8 cellular contexts compared by ENCODE assay signal in genomic region chr19:55487884-55488687, GRCh38. TPM values are rescaled to one million over a fixed set of nuclear protein-coding genes. Genes with fewer than 3 reads are reported as not detected.
A peak's percentile ranks its signal among the peaks of the same experiment; 100 is the strongest.
DNase-seq lines count a peak whose midpoint lies in the region; ATAC-seq and TF ChIP-seq lines count a peak whose summit lies in the region.

SSC5D (plus strand) TSS chr19:55488436; CDS start chr19:55488590, 154 bp downstream.

- peak within 1 kb of the TSS; percentile 24 for H3K4me3 Mint-ChIP-seq in activated CD4-positive, alpha-beta T cell treated with anti-CD3 and anti-CD28 coated beads, Interleukin-2, amount 10 ng/mL, durations not matched to agents 24 days and 14 days
- H3K4me3 Mint-ChIP-seq in activated naive CD8-positive, alpha-beta T cell treated with anti-CD3 and anti-CD28 coated beads, Interleukin-2, amount 50 U/mL, for 24 hours: peak within 1 kb of the TSS; percentile 65

- DNase-seq in activated CD4-positive, alpha-beta T cell treated with anti-CD3 and anti-CD28 coated beads, Interleukin-2, amount 10 ng/mL, durations not matched to agents 24 days and 14 days: no peak
- no peak for DNase-seq in activated CD4-positive, alpha-beta T cell treated with anti-CD3 and anti-CD28 coated beads, Interleukin-2, amount 50 U/mL, for 48 hours
- DNase-seq in activated naive CD8-positive, alpha-beta T cell treated with anti-CD3 and anti-CD28 coated beads, Interleukin-2, amount 50 U/mL, for 24 hours: no peak
- peak; percentile 52 for DNase-seq in iPS-NIHi7 (ENCODE audit: extremely low spot score)
- peak in 1 of 2 donors; percentile 81 for DNase-seq in suprapubic skin (ENCODE audit: low spot score in 2 of 2)
- no peak for DNase-seq in NCI-H1694 treated with DMSO at 0.1 percent for 48 hours (lab: John Stamatoyannopoulos, UW)
- no peak for DNase-seq in GM13977 (ENCODE audit: low spot score)

- H3K27ac Mint-ChIP-seq in activated CD4-positive, alpha-beta T cell treated with anti-CD3 and anti-CD28 coated beads, Interleukin-2, amount 10 ng/mL, durations not matched to agents 24 days and 14 days: peak within 1 kb of the TSS; percentile 74
- H3K27ac Mint-ChIP-seq in activated naive CD8-positive, alpha-beta T cell treated with anti-CD3 and anti-CD28 coated beads, Interleukin-2, amount 50 U/mL, for 24 hours: peak within 1 kb of the TSS; percentile 80

- peaks cover 3% of the 10 kb centered on the region for H3K36me3 Mint-ChIP-seq in activated CD4-positive, alpha-beta T cell treated with anti-CD3 and anti-CD28 coated beads, Interleukin-2, amount 10 ng/mL, durations not matched to agents 24 days and 14 days (ENCODE audit: low read depth)
- H3K36me3 Mint-ChIP-seq in activated naive CD8-positive, alpha-beta T cell treated with anti-CD3 and anti-CD28 coated beads, Interleukin-2, amount 50 U/mL, for 24 hours (ENCODE audit: low read depth): no peaks in the 10 kb centered on the region

- TF ChIP-seq EP300 in suprapubic skin (IDR thresholded peaks at IDR 0.05): no peak

- WGBS in suprapubic skin: 11% methylated on average over 8 of the region's 22 CpGs

- H3K4me1 ChIP-seq in suprapubic skin: peaks cover 71% of the 10 kb centered on the region

- TF ChIP-seq CTCF in suprapubic skin (IDR thresholded peaks at IDR 0.05) (no peak), GM13977 (IDR thresholded peaks at IDR 0.05; ENCODE audit: extremely low read depth, insufficient read depth, missing control alignments) (no peak)

- TF ChIP-seq POLR2A in suprapubic skin (IDR thresholded peaks at IDR 0.05): no peak

- intact Hi-C loops in activated CD4-positive, alpha-beta T cell treated with anti-CD3 and anti-CD28 coated beads, Interleukin-2, amount 10 ng/mL, durations not matched to agents 24 days and 14 days (cut with micrococcal nuclease): no loop called here

- peaks cover 5% of the 10 kb centered on the region for H3K27me3 ChIP-seq in suprapubic skin

- H3K4me3 ChIP-seq in suprapubic skin: peak within 1 kb of the TSS; percentile 10

- H3K27ac ChIP-seq in suprapubic skin: peak within 1 kb of the TSS; percentile 83

- H3K9me3 Mint-ChIP-seq in activated CD4-positive, alpha-beta T cell treated with anti-CD3 and anti-CD28 coated beads, Interleukin-2, amount 10 ng/mL, durations not matched to agents 24 days and 14 days: no peaks in the 10 kb centered on the region
- no peaks in the 10 kb centered on the region for H3K9me3 Mint-ChIP-seq in activated naive CD8-positive, alpha-beta T cell treated with anti-CD3 and anti-CD28 coated beads, Interleukin-2, amount 50 U/mL, for 24 hours

- H3K27me3 Mint-ChIP-seq in activated CD4-positive, alpha-beta T cell treated with anti-CD3 and anti-CD28 coated beads, Interleukin-2, amount 10 ng/mL, durations not matched to agents 24 days and 14 days: peaks cover 3% of the 10 kb centered on the region
- peaks cover 8% of the 10 kb centered on the region for H3K27me3 Mint-ChIP-seq in activated naive CD8-positive, alpha-beta T cell treated with anti-CD3 and anti-CD28 coated beads, Interleukin-2, amount 50 U/mL, for 24 hours

- H3K4me1 Mint-ChIP-seq in activated CD4-positive, alpha-beta T cell treated with anti-CD3 and anti-CD28 coated beads, Interleukin-2, amount 10 ng/mL, durations not matched to agents 24 days and 14 days: peaks cover 8% of the 10 kb centered on the region
- H3K4me1 Mint-ChIP-seq in activated naive CD8-positive, alpha-beta T cell treated with anti-CD3 and anti-CD28 coated beads, Interleukin-2, amount 50 U/mL, for 24 hours: peaks cover 19% of the 10 kb centered on the region

- in situ Hi-C loops in GM13977 (cut with MboI; ENCODE audit: low pct_unique_long_range_greater_than_20kb, low sequenced_read_pairs, unreplicated experiment): no loop called here

- no peaks in the 10 kb centered on the region for H3K9me3 ChIP-seq in suprapubic skin

- ATAC-seq in activated naive CD8-positive, alpha-beta T cell treated with anti-CD3 and anti-CD28 coated beads, Interleukin-2, amount 50 U/mL, for 24 hours: peak; percentile 2
- no peak for ATAC-seq in HG03045 (IDR thresholded peaks at IDR 0.05; ENCODE audit: unreplicated experiment)

- peaks cover 3% of the 10 kb centered on the region for H3K36me3 ChIP-seq in suprapubic skin

RNA-seq across cellular contexts. Expression of gene SSC5D, which starts in this region (rescaled TPM):
- total RNA-seq in activated CD4-positive, alpha-beta T cell treated with anti-CD3 and anti-CD28 coated beads, Interleukin-2, amount 10 ng/mL, durations not matched to agents 24 days and 14 days: 0.19 and 0.21 TPM in 2 replicates
- total RNA-seq in suprapubic skin: 1 to 10 TPM in 2 of 4 donors, under 1 TPM in 2; 0.57 to 2.1 (median 1.0) TPM
